In the genomic region with DNA sequence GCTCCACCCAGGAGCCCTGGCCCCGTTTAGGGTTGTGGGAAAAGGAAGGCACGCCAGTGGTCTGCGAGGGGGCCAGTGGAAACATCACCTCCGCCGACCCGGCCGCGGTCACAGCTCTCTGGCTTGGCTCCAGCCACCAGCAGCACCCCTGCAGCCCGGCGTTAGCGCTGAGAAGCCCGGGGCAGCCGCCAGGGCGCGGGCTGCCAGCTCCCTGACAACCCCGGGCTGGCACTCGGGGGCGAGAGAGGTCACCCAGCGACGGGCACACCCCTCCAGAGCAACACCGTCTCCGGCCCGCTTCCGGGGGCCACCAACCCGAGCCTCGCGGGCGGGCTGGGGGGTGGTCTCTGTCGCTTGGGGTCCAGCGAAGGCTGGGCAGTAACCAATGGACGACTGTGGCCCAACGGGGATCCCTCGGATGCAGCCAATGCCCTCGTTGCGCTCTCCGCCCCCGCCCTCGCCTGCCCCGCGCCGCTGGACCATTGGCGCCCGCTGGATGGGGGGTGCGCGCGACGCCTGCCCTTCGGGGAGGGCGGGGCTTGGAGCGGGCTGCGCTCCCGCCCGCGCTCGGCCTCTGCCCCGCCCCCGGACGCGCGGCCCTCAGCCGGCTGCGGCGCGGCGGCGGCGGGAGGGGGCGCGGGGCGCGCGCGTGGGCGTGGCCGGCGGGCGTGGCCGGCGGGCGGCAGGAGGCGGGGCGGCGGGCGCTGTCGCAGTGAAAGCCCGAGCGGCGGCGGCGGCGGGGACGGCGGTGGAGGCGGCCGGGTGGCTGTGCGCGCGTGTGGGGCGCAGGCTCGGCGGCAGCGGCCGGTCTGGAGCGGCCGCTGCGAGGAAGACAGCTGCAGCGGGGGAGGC, we compare ENCODE assay signal across 1 cellular context.
TF ChIP-seq lines count a peak whose summit lies in the region.

A gene (plus strand): TSS at position 712 of the 852 bp plus-strand sequence. CDS start 1,007 bp downstream, outside the sequence.

TF ChIP-seq in K562, 482 proteins besides CTCF, POLR2A, EP300 and RAD21 (continued from another document and continues in another):
- TF ChIP-seq, protein P1, sequence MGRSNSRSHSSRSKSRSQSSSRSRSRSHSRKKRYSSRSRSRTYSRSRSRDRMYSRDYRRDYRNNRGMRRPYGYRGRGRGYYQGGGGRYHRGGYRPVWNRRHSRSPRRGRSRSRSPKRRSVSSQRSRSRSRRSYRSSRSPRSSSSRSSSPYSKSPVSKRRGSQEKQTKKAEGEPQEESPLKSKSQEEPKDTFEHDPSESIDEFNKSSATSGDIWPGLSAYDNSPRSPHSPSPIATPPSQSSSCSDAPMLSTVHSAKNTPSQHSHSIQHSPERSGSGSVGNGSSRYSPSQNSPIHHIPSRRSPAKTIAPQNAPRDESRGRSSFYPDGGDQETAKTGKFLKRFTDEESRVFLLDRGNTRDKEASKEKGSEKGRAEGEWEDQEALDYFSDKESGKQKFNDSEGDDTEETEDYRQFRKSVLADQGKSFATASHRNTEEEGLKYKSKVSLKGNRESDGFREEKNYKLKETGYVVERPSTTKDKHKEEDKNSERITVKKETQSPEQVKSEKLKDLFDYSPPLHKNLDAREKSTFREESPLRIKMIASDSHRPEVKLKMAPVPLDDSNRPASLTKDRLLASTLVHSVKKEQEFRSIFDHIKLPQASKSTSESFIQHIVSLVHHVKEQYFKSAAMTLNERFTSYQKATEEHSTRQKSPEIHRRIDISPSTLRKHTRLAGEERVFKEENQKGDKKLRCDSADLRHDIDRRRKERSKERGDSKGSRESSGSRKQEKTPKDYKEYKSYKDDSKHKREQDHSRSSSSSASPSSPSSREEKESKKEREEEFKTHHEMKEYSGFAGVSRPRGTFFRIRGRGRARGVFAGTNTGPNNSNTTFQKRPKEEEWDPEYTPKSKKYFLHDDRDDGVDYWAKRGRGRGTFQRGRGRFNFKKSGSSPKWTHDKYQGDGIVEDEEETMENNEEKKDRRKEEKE (IDR thresholded peaks at IDR 0.05; ENCODE audit: borderline replicate concordance in 1 of 2, control insufficient read depth in 1 of 2, low read depth in 2 of 2, low read length in 1 of 2): no peak
- TF ChIP-seq SUPT5H (IDR thresholded peaks at IDR 0.05) (no peak), NCOR1 (IDR thresholded peaks at IDR 0.05) (no peak), GTF2F1 (IDR thresholded peaks at IDR 0.05; ENCODE audit: low read depth, low read length) (no peak), ZNF239 (CRISPR knock-in tag; IDR thresholded peaks at IDR 0.05) (no peak), HEY1 (CRISPR knock-in tag; IDR thresholded peaks at IDR 0.05; ENCODE audit: borderline replicate concordance) (no peak), ZNF696 (CRISPR knock-in tag; conservative IDR thresholded peaks at IDR 0.05) (no peak), GABPB2 (CRISPR knock-in tag; conservative IDR thresholded peaks at IDR 0.05) (no peak), CXXC5 (CRISPR knock-in tag; IDR thresholded peaks at IDR 0.05) (peak; percentile 68), SREBF1 (IDR thresholded peaks at IDR 0.05; ENCODE audit: borderline replicate concordance, low read depth, low read length) (no peak), RBM17 (IDR thresholded peaks at IDR 0.05; ENCODE audit: borderline replicate concordance, low read depth, low read length) (no peak), PRPF4 (IDR thresholded peaks at IDR 0.05; ENCODE audit: insufficient read depth, low read depth, low read length, poor library complexity, severe bottlenecking) (no peak), ZNF830 (CRISPR knock-in tag; IDR thresholded peaks at IDR 0.05) (no peak), ESRRB (CRISPR knock-in tag; IDR thresholded peaks at IDR 0.05; ENCODE audit: borderline replicate concordance) (no peak), SAFB (IDR thresholded peaks at IDR 0.05; ENCODE audit: borderline replicate concordance, low read depth, low read length) (peak; percentile 23; the same call in 1 of the 2 replicates), SRSF1 (IDR thresholded peaks at IDR 0.05; ENCODE audit: low read depth, low read length) (no peak), TAL1 (IDR thresholded peaks at IDR 0.05) (no peak), EWSR1 (IDR thresholded peaks at IDR 0.05; ENCODE audit: borderline replicate concordance, low read depth, partially characterized antibody) (no peak), ETV5 (CRISPR knock-in tag; IDR thresholded peaks at IDR 0.05; ENCODE audit: low read depth) (0 out of 2 replicates have a peak, but pooled peaks have one; percentile 22), XRCC5 (IDR thresholded peaks at IDR 0.05; ENCODE audit: low read depth, low read length) (no peak), ZNF717 (CRISPR knock-in tag; IDR thresholded peaks at IDR 0.05) (no peak), ZNF79 (CRISPR knock-in tag; IDR thresholded peaks at IDR 0.05; ENCODE audit: low read depth) (no peak), FOS (IDR thresholded peaks at IDR 0.05; ENCODE audit: extremely low read depth, insufficient read length) (no peak), NFXL1 (CRISPR knock-in tag; IDR thresholded peaks at IDR 0.05) (no peak), ARID1B (IDR thresholded peaks at IDR 0.05) (no peak), ZNF124 (CRISPR knock-in tag; IDR thresholded peaks at IDR 0.05) (no peak), FOXJ3 (CRISPR knock-in tag; IDR thresholded peaks at IDR 0.05) (no peak), NRF1 (conservative IDR thresholded peaks at IDR 0.05 in 1 of 2, IDR thresholded peaks at IDR 0.05 in 1 of 2) (peak; percentile 72 to 79), NCOA6 (IDR thresholded peaks at IDR 0.05) (no peak), PML (IDR thresholded peaks at IDR 0.05; ENCODE audit: low read length) (no peak), RBBP5 (IDR thresholded peaks at IDR 0.05; ENCODE audit: borderline replicate concordance, insufficient read depth, low read length, poor library complexity, severe bottlenecking) (peak; percentile 38), ELF1 (tag; IDR thresholded peaks at IDR 0.05) (no peak), GATA2 (CRISPR knock-in tag; IDR thresholded peaks at IDR 0.05) (no peak), HOXB6 (CRISPR knock-in tag; IDR thresholded peaks at IDR 0.05; ENCODE audit: borderline replicate concordance) (no peak), ZNF354B (CRISPR knock-in tag; IDR thresholded peaks at IDR 0.05) (no peak), BMI1 (IDR thresholded peaks at IDR 0.05; ENCODE audit: low read length) (no peak)
- TF ChIP-seq, protein P2, sequence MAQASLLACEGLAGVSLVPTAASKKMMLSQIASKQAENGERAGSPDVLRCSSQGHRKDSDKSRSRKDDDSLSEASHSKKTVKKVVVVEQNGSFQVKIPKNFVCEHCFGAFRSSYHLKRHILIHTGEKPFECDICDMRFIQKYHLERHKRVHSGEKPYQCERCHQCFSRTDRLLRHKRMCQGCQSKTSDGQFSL (CRISPR knock-in tag; IDR thresholded peaks at IDR 0.05): peak; percentile 91
- TF ChIP-seq, protein P2 (tag; IDR thresholded peaks at IDR 0.05): peak in 1 of 2 experiments; percentile 83; a peak in 2 of 4 replicates
- TF ChIP-seq, protein P3, sequence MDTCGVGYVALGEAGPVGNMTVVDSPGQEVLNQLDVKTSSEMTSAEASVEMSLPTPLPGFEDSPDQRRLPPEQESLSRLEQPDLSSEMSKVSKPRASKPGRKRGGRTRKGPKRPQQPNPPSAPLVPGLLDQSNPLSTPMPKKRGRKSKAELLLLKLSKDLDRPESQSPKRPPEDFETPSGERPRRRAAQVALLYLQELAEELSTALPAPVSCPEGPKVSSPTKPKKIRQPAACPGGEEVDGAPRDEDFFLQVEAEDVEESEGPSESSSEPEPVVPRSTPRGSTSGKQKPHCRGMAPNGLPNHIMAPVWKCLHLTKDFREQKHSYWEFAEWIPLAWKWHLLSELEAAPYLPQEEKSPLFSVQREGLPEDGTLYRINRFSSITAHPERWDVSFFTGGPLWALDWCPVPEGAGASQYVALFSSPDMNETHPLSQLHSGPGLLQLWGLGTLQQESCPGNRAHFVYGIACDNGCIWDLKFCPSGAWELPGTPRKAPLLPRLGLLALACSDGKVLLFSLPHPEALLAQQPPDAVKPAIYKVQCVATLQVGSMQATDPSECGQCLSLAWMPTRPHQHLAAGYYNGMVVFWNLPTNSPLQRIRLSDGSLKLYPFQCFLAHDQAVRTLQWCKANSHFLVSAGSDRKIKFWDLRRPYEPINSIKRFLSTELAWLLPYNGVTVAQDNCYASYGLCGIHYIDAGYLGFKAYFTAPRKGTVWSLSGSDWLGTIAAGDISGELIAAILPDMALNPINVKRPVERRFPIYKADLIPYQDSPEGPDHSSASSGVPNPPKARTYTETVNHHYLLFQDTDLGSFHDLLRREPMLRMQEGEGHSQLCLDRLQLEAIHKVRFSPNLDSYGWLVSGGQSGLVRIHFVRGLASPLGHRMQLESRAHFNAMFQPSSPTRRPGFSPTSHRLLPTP (IDR thresholded peaks at IDR 0.05; ENCODE audit: borderline replicate concordance, extremely low read depth, insufficient read length): no peak
- TF ChIP-seq, protein P4, sequence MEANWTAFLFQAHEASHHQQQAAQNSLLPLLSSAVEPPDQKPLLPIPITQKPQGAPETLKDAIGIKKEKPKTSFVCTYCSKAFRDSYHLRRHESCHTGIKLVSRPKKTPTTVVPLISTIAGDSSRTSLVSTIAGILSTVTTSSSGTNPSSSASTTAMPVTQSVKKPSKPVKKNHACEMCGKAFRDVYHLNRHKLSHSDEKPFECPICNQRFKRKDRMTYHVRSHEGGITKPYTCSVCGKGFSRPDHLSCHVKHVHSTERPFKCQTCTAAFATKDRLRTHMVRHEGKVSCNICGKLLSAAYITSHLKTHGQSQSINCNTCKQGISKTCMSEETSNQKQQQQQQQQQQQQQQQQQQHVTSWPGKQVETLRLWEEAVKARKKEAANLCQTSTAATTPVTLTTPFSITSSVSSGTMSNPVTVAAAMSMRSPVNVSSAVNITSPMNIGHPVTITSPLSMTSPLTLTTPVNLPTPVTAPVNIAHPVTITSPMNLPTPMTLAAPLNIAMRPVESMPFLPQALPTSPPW (CRISPR knock-in tag; IDR thresholded peaks at IDR 0.05): peak; percentile 98
- TF ChIP-seq, protein P5, sequence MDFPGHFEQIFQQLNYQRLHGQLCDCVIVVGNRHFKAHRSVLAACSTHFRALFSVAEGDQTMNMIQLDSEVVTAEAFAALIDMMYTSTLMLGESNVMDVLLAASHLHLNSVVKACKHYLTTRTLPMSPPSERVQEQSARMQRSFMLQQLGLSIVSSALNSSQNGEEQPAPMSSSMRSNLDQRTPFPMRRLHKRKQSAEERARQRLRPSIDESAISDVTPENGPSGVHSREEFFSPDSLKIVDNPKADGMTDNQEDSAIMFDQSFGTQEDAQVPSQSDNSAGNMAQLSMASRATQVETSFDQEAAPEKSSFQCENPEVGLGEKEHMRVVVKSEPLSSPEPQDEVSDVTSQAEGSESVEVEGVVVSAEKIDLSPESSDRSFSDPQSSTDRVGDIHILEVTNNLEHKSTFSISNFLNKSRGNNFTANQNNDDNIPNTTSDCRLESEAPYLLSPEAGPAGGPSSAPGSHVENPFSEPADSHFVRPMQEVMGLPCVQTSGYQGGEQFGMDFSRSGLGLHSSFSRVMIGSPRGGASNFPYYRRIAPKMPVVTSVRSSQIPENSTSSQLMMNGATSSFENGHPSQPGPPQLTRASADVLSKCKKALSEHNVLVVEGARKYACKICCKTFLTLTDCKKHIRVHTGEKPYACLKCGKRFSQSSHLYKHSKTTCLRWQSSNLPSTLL (IDR thresholded peaks at IDR 0.05): no peak
- TF ChIP-seq, protein P6, sequence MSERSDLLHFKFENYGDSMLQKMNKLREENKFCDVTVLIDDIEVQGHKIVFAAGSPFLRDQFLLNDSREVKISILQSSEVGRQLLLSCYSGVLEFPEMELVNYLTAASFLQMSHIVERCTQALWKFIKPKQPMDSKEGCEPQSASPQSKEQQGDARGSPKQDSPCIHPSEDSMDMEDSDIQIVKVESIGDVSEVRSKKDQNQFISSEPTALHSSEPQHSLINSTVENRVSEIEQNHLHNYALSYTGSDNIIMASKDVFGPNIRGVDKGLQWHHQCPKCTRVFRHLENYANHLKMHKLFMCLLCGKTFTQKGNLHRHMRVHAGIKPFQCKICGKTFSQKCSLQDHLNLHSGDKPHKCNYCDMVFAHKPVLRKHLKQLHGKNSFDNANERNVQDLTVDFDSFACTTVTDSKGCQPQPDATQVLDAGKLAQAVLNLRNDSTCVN (CRISPR knock-in tag; IDR thresholded peaks at IDR 0.05): no peak
- TF ChIP-seq, protein P7, sequence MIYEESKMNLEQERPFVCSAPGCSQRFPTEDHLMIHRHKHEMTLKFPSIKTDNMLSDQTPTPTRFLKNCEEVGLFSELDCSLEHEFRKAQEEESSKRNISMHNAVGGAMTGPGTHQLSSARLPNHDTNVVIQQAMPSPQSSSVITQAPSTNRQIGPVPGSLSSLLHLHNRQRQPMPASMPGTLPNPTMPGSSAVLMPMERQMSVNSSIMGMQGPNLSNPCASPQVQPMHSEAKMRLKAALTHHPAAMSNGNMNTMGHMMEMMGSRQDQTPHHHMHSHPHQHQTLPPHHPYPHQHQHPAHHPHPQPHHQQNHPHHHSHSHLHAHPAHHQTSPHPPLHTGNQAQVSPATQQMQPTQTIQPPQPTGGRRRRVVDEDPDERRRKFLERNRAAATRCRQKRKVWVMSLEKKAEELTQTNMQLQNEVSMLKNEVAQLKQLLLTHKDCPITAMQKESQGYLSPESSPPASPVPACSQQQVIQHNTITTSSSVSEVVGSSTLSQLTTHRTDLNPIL (CRISPR knock-in tag; IDR thresholded peaks at IDR 0.05): no peak
- TF ChIP-seq, protein P8, sequence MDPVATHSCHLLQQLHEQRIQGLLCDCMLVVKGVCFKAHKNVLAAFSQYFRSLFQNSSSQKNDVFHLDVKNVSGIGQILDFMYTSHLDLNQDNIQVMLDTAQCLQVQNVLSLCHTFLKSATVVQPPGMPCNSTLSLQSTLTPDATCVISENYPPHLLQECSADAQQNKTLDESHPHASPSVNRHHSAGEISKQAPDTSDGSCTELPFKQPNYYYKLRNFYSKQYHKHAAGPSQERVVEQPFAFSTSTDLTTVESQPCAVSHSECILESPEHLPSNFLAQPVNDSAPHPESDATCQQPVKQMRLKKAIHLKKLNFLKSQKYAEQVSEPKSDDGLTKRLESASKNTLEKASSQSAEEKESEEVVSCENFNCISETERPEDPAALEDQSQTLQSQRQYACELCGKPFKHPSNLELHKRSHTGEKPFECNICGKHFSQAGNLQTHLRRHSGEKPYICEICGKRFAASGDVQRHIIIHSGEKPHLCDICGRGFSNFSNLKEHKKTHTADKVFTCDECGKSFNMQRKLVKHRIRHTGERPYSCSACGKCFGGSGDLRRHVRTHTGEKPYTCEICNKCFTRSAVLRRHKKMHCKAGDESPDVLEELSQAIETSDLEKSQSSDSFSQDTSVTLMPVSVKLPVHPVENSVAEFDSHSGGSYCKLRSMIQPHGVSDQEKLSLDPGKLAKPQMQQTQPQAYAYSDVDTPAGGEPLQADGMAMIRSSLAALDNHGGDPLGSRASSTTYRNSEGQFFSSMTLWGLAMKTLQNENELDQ (CRISPR knock-in tag; IDR thresholded peaks at IDR 0.05; ENCODE audit: borderline replicate concordance): no peak
